Comparison of ENCODE assay signal across 8 cellular contexts in the genomic region with DNA sequence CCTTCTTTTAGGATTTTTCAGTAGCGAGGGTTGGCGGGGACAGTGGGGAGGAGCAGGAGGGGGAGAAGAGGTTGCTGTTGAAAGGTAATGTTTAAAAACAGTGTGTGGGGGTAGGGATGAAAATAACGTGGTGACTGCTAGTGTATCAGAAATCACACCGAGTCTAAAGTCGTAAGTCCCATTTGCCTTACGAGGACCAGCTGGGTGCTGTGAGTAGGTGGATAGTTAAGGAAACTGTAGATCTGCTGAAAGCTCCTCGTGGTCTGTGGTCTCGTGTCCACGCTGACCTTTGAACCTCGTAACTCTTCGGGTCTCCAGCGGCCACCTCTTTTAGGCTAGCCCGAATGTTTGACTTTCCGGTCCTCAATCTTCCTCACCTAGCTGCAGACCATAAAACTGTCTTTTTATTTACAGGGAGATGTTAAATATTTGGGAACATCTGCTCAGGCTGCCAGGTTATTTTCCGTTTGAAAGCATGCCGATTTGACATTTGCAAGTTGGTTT. TPM values are rescaled to one million over a fixed set of nuclear protein-coding genes. Genes with fewer than 3 reads are reported as not detected.
DNase-seq lines count a peak whose midpoint lies in the region; ATAC-seq and TF ChIP-seq lines count a peak whose summit lies in the region.

No MANE protein-coding gene starts in this region.

- peaks cover 60% of the 10 kb centered on the region for H3K27me3 Mint-ChIP-seq in activated T-helper 17 cell treated with anti-CD3 and anti-CD28 coated beads, Interleukin-2, amount 50 U/mL, for 72 hours

- peaks cover 15% of the 10 kb centered on the region for H3K79me2 ChIP-seq in hepatocyte

- peak overlapping the region; percentile 78 for H2AFZ ChIP-seq in hepatocyte

- no peaks in the 10 kb centered on the region for H3K9me3 Mint-ChIP-seq in activated T-helper 17 cell treated with anti-CD3 and anti-CD28 coated beads, Interleukin-2, amount 50 U/mL, for 72 hours

- H3K4me3 Mint-ChIP-seq in activated T-helper 17 cell treated with anti-CD3 and anti-CD28 coated beads, Interleukin-2, amount 50 U/mL, for 72 hours = peak overlapping the region; percentile 73

- H3K36me3 ChIP-seq in GM06990 (ENCODE audit: control insufficient read depth, insufficient read depth, low read length) = no peaks in the 10 kb centered on the region
- H3K36me3 ChIP-seq in hepatocyte (replicated peaks; ENCODE audit: insufficient read depth, low read depth) = no peaks in the 10 kb centered on the region
- H3K36me3 ChIP-seq in skeletal muscle satellite cell (ENCODE audit: insufficient read depth, low read length) = no peaks in the 10 kb centered on the region

- H3K27me3 ChIP-seq in GM06990 (replicated peaks; ENCODE audit: control insufficient read depth, insufficient read depth, low read length) (no peaks in the 10 kb centered on the region; the same call in 1 of the 2 replicates), hepatocyte (no peaks in the 10 kb centered on the region), skeletal muscle satellite cell (ENCODE audit: control insufficient read depth, insufficient read depth, low read length) (no peaks in the 10 kb centered on the region)

- TF ChIP-seq CTCF in GM06990 (IDR thresholded peaks at IDR 0.05; ENCODE audit: insufficient read depth, low read length, poor library complexity, severe bottlenecking) = no peak
- no peak for TF ChIP-seq CTCF in hepatocyte (IDR thresholded peaks at IDR 0.05; ENCODE audit: poor library complexity)

- no peaks in the 10 kb centered on the region for H3K36me3 Mint-ChIP-seq in activated T-helper 17 cell treated with anti-CD3 and anti-CD28 coated beads, Interleukin-2, amount 50 U/mL, for 72 hours (ENCODE audit: low read depth)

- H3K27ac ChIP-seq in hepatocyte = peak overlapping the region; percentile 71

- no peak overlapping the region for H3K27ac Mint-ChIP-seq in activated T-helper 17 cell treated with anti-CD3 and anti-CD28 coated beads, Interleukin-2, amount 50 U/mL, for 72 hours

- WGBS in hepatocyte (ENCODE audit: low lambda C conversion rate, missing lambda C conversion rate) = 3% methylated on average over 16 of the region's 16 CpGs

- H3K9me3 ChIP-seq in hepatocyte (ENCODE audit: low read depth) = no peaks in the 10 kb centered on the region
- no peaks in the 10 kb centered on the region for H3K9me3 ChIP-seq in skeletal muscle satellite cell (replicated peaks; ENCODE audit: low read length)

- H3K9ac ChIP-seq in skeletal muscle satellite cell (ENCODE audit: low read depth, low read length) = peak overlapping the region; percentile 77

- no peaks in the 10 kb centered on the region for H3K9me2 ChIP-seq in hepatocyte (replicated peaks; ENCODE audit: insufficient read depth)

- peaks cover 9% of the 10 kb centered on the region for H3K4me1 Mint-ChIP-seq in activated T-helper 17 cell treated with anti-CD3 and anti-CD28 coated beads, Interleukin-2, amount 50 U/mL, for 72 hours

- ATAC-seq in HG02943 (IDR thresholded peaks at IDR 0.05; ENCODE audit: low read depth, unreplicated experiment) (peak; percentile 46), GM19467 (IDR thresholded peaks at IDR 0.05; ENCODE audit: unreplicated experiment) (no peak), HG03196 (IDR thresholded peaks at IDR 0.05; ENCODE audit: unreplicated experiment) (no peak)
- no peak for ATAC-seq in activated T-helper 17 cell treated with anti-CD3 and anti-CD28 coated beads, Interleukin-2, amount 50 U/mL, for 72 hours (replicated peaks)

- H3K4me2 ChIP-seq in hepatocyte (peak overlapping the region; percentile 92), skeletal muscle satellite cell (ENCODE audit: low read length) (peak overlapping the region; percentile 94)

- no peaks in the 10 kb centered on the region for H4K20me1 ChIP-seq in hepatocyte (ENCODE audit: insufficient read depth, poor library complexity, severe bottlenecking)

- peak; percentile 23 for DNase-seq in GM06990 (ENCODE audit: extremely low read depth, insufficient read length)
- peak; percentile 27 for DNase-seq in hepatocyte (ENCODE audit: low spot score)
- no peak for DNase-seq in stimulated activated CD8-positive, alpha-beta memory T cell treated with anti-CD3 and anti-CD28 coated beads, Interleukin-4, amount 100 ng/mL, for 48 hours

- peaks cover 8% of the 10 kb centered on the region for H3K4me1 ChIP-seq in hepatocyte (ENCODE audit: insufficient read depth)
- H3K4me1 ChIP-seq in skeletal muscle satellite cell (ENCODE audit: control insufficient read depth, insufficient read depth, low read length) = peaks cover 31% of the 10 kb centered on the region

- peak overlapping the region; percentile 73 for H3K4me3 ChIP-seq in GM06990 (replicated peaks; ENCODE audit: low read depth, low read length)
- peak overlapping the region; percentile 82 for H3K4me3 ChIP-seq in hepatocyte
- H3K4me3 ChIP-seq in skeletal muscle satellite cell (ENCODE audit: low read length) = peak overlapping the region; percentile 93

RNA-seq across cellular contexts. Expression of a gene that starts 29.3 kb away (rescaled TPM):
- total RNA-seq in activated T-helper 17 cell treated with anti-CD3 and anti-CD28 coated beads, Interleukin-2, amount 50 U/mL, for 72 hours = not detected
- total RNA-seq in hepatocyte = 15.0 and 16.1 TPM in 2 replicates
- polyA plus RNA-seq in hepatocyte = 9.6 and 13.1 TPM in 2 replicates
- total RNA-seq in skeletal muscle satellite cell (2012; rRNA removed) = 2.0 and 3.5 TPM in 2 replicates

Comparison
In these comparisons a context has a peak if more than half of its experiments do, and no peak if none do; other contexts are left out.
1. RNA of a gene that starts 29.3 kb away (total RNA-seq): 15.0 to 16.1 TPM in hepatocyte; not detected in activated T-helper 17 cell treated with anti-CD3 and anti-CD28 coated beads, Interleukin-2, amount 50 U/mL, for 72 hours; every median in the first group is over 10 times any median in the second.
2. Peak in every context shown above with its lines, with median percentiles within 50 percentile points of each other: H3K4me3 ChIP-seq.